8 cellular contexts compared by ENCODE assay signal in the genomic region with DNA sequence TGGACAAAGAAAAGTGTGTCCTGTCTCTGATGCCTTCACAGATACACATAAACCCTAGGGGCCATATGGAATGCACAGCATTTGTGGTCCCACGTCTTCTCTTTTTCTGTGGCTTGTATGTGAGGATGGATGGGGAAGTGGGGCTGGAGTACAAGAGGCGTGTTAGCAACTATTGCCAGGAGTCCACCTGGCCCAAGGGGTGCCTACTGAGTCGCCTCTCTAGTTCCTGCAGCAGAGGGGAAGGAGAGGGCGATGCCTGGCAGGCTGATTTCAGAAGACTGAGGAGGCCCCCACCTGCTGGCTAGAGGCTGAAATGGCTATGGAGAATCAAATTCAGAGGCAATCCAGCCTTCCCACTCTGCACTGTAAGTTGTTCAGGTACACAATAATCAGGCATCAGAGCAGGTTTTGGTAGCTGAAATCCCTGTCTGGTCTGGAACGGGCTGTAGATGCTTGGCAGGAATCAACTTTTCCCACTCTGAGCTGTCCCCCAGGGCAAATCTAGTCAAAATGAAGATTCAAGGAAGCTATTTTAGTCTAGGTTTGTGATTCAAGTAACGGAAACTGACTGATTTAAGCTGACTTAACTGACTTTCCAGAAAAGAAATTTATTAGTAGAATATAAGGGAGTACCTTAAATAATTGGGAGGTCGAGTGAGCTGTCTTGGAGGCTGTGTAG. TPM values are rescaled to one million over a fixed set of nuclear protein-coding genes. Genes with fewer than 3 reads are reported as not detected.
DNase-seq lines count a peak whose midpoint lies in the region; ATAC-seq and TF ChIP-seq lines count a peak whose summit lies in the region.

No MANE protein-coding gene starts in this region.

- H2AFZ ChIP-seq in KMS-11 (ENCODE audit: low read depth) (no peak overlapping the region), SU-DHL-6 (ENCODE audit: low read depth, low read length, severe bottlenecking) (peak overlapping the region; percentile 80), smooth muscle cell (ENCODE audit: low read depth) (no peak overlapping the region)

- H3K27me3 ChIP-seq in KMS-11 (ENCODE audit: insufficient read depth, low read depth) = no peaks in the 10 kb centered on the region
- H3K27me3 ChIP-seq in SU-DHL-6 (ENCODE audit: low read length) = no peaks in the 10 kb centered on the region
- H3K27me3 ChIP-seq in heart right ventricle = no peaks in the 10 kb centered on the region
- no peaks in the 10 kb centered on the region for H3K27me3 ChIP-seq in smooth muscle cell (ENCODE audit: low read depth)

- TF ChIP-seq CTCF in KMS-11 (conservative IDR thresholded peaks at IDR 0.05; ENCODE audit: low read depth, low read length) (peak; percentile 67), SU-DHL-6 (IDR thresholded peaks at IDR 0.05; ENCODE audit: insufficient read depth, low read length, poor library complexity, severe bottlenecking) (peak; percentile 98), heart right ventricle (IDR thresholded peaks at IDR 0.05) (peak; percentile 18 to 69 (median 60)), smooth muscle cell (IDR thresholded peaks at IDR 0.05; ENCODE audit: borderline replicate concordance, insufficient read depth, poor library complexity, severe bottlenecking) (peak; percentile 35)

- H3K36me3 ChIP-seq in KMS-11 (ENCODE audit: insufficient read depth) (no peaks in the 10 kb centered on the region), SU-DHL-6 (ENCODE audit: low read length) (0 out of 2 replicates have a peak, but pooled peaks cover 3% of the 10 kb centered on the region), heart right ventricle (peaks cover 0 to 10% (median 0%) of the 10 kb centered on the region in 9 donors), smooth muscle cell (ENCODE audit: low read depth) (no peaks in the 10 kb centered on the region)

- H3K4me1 ChIP-seq in KMS-11 (ENCODE audit: low read depth, poor library complexity, severe bottlenecking) (peaks cover 23% of the 10 kb centered on the region), heart right ventricle (no peaks in the 10 kb centered on the region), smooth muscle cell (ENCODE audit: low read depth) (no peaks in the 10 kb centered on the region)

- H3K4me3 Mint-ChIP-seq in activated naive CD4-positive, alpha-beta T cell treated with anti-CD3 and anti-CD28 coated beads, Interleukin-2, amount 50 U/mL, for 24 hours = peak overlapping the region; percentile 57

- H3F3A ChIP-seq in SU-DHL-6 (ENCODE audit: insufficient read depth) = no peaks in the 10 kb centered on the region
- no peaks in the 10 kb centered on the region for H3F3A ChIP-seq in smooth muscle cell (ENCODE audit: low read depth)

- H3K27ac Mint-ChIP-seq in activated naive CD4-positive, alpha-beta T cell treated with anti-CD3 and anti-CD28 coated beads, Interleukin-2, amount 50 U/mL, for 24 hours = peak overlapping the region; percentile 88

- H3K27ac ChIP-seq in KMS-11 (no peak overlapping the region), SU-DHL-6 (ENCODE audit: low read depth, low read length) (no peak overlapping the region), heart right ventricle (no peak overlapping the region), smooth muscle cell (ENCODE audit: low read depth) (no peak overlapping the region)

- H3K9me2 ChIP-seq in SU-DHL-6 (replicated peaks; ENCODE audit: insufficient read depth, low read length) = no peaks in the 10 kb centered on the region

- H3K9me3 ChIP-seq in SU-DHL-6 (ENCODE audit: insufficient read depth, low read length) (no peaks in the 10 kb centered on the region), heart right ventricle (no peaks in the 10 kb centered on the region), smooth muscle cell (replicated peaks; ENCODE audit: low read depth) (no peaks in the 10 kb centered on the region)

- WGBS in heart right ventricle, 2 donors = 39 to 41% methylated on average over 7 of the region's 7 CpGs
- 42% methylated on average over 7 of the region's 7 CpGs for WGBS in smooth muscle cell (ENCODE audit: low lambda C conversion rate)

- H3K4me2 ChIP-seq in KMS-11 = no peak overlapping the region
- no peak overlapping the region for H3K4me2 ChIP-seq in SU-DHL-6 (ENCODE audit: low read depth, low read length, poor library complexity, severe bottlenecking)
- no peak overlapping the region for H3K4me2 ChIP-seq in smooth muscle cell

- intact Hi-C loops in heart right ventricle (cut with DNase I) = loop anchor here in 5 of 10 donors (1.0 to 5.0 kb wide), 3 partner anchors 30 to 35 kb away; partner anchors contain the start of gene DEF6 (in 4 of the 5)

- DNase-seq in NCI-H2171 treated with DMSO at 0.1 percent for 48 hours (lab: John Stamatoyannopoulos, UW) (peak; percentile 31), NCI-H2171 (lab: John Stamatoyannopoulos, UW) (no peak), heart right ventricle (peak; percentile 50 to 67), smooth muscle cell (lab: John Stamatoyannopoulos, UW; ENCODE audit: unreplicated experiment) (no peak), NCI-H2029 (lab: John Stamatoyannopoulos, UW) (no peak)

- peaks cover 23% of the 10 kb centered on the region for H3K4me1 Mint-ChIP-seq in activated naive CD4-positive, alpha-beta T cell treated with anti-CD3 and anti-CD28 coated beads, Interleukin-2, amount 50 U/mL, for 24 hours

- H3K27me3 Mint-ChIP-seq in activated naive CD4-positive, alpha-beta T cell treated with anti-CD3 and anti-CD28 coated beads, Interleukin-2, amount 50 U/mL, for 24 hours = no peaks in the 10 kb centered on the region

- H4K20me1 ChIP-seq in KMS-11 (ENCODE audit: insufficient read depth) (no peaks in the 10 kb centered on the region), SU-DHL-6 (ENCODE audit: low read depth, low read length) (no peaks in the 10 kb centered on the region), smooth muscle cell (ENCODE audit: low read depth) (no peaks in the 10 kb centered on the region)

- H3K9ac ChIP-seq in KMS-11 (no peak overlapping the region), SU-DHL-6 (ENCODE audit: low read length) (peak overlapping the region; percentile 1; the same call in 1 of the 2 replicates), smooth muscle cell (ENCODE audit: low read depth) (no peak overlapping the region)

- peak; percentile 59 to 87 (median 82) for ATAC-seq in heart right ventricle

- H3K4me3 ChIP-seq in KMS-11 (IDR thresholded peaks at IDR 0.05; ENCODE audit: insufficient read depth, low read depth, low read length) = no peak overlapping the region
- H3K4me3 ChIP-seq in SU-DHL-6 (ENCODE audit: insufficient read depth, low read length, poor library complexity, severe bottlenecking) = no peak overlapping the region
- H3K4me3 ChIP-seq in heart right ventricle = no peak overlapping the region
- H3K4me3 ChIP-seq in smooth muscle cell = no peak overlapping the region

- no peaks in the 10 kb centered on the region for H3K9me3 Mint-ChIP-seq in activated naive CD4-positive, alpha-beta T cell treated with anti-CD3 and anti-CD28 coated beads, Interleukin-2, amount 50 U/mL, for 24 hours

- peaks cover 9% of the 10 kb centered on the region for H3K36me3 Mint-ChIP-seq in activated naive CD4-positive, alpha-beta T cell treated with anti-CD3 and anti-CD28 coated beads, Interleukin-2, amount 50 U/mL, for 24 hours

- no peaks in the 10 kb centered on the region for H3K79me2 ChIP-seq in KMS-11 (ENCODE audit: insufficient read depth, low read depth)
- no peaks in the 10 kb centered on the region for H3K79me2 ChIP-seq in SU-DHL-6 (ENCODE audit: insufficient read depth, low read length)
- H3K79me2 ChIP-seq in smooth muscle cell (ENCODE audit: low read depth) = no peaks in the 10 kb centered on the region

RNA-seq across cellular contexts. Expression of gene PPARD, which starts 14.9 kb away (rescaled TPM):
- total RNA-seq in heart right ventricle (10 to 100 TPM; 12.9 to 21.0 (median 13.9) TPM), smooth muscle cell (8.2 and 10.6 TPM in 2 replicates)
- polyA plus RNA-seq in heart right ventricle (10 to 100 TPM; 13.5 to 15.3 TPM), smooth muscle cell (25.7 and 31.1 TPM in 2 replicates)

RNA-seq across cellular contexts. Expression of gene DEF6, which starts 29.9 kb away (rescaled TPM):
- total RNA-seq in heart right ventricle = 1 to 10 TPM in 4 of 10 donors, under 1 TPM in 6; 0.62 to 8.8 (median 0.94) TPM
- 1 to 10 TPM; 1.7 to 2.7 TPM for polyA plus RNA-seq in heart right ventricle
- total RNA-seq in smooth muscle cell = 2.2 and 3.6 TPM in 2 replicates
- polyA plus RNA-seq in smooth muscle cell = 2.8 and 7.0 TPM in 2 replicates

Comparison
In these comparisons a context has a peak if more than half of its experiments do, and no peak if none do; other contexts are left out.
1. DNase-seq: peak in NCI-H2171 treated with DMSO at 0.1 percent for 48 hours (single experiment) and heart right ventricle (2 of 2); none in NCI-H2171 (single experiment), smooth muscle cell (single experiment) and NCI-H2029 (single experiment).
2. CTCF ChIP-seq: peak in every context shown above with its lines; median percentile 98 in SU-DHL-6; 67 in KMS-11; 60 in heart right ventricle; 35 in smooth muscle cell.